ENCODE assay signal across 29 cellular contexts in the genomic region with DNA sequence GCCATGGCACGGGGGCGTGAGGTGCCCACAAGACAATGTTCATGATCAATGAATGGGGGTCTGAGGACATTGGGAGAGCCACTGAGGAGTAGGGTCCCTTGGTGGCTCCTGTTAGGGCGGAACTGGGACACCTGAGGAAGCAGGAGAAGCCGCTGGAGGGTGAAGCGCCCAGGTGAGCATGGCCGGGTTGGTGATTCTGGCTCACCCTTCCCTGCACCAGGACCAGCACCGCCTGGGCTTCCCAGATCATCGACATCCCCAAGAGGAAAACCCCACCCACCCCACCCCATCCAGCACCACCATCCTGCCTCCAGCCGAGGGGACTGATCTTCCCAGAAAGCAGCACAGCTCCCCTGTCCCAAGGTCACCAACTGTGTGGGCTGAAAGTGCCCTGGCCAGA. TPM values are rescaled to one million over a fixed set of nuclear protein-coding genes. Genes with fewer than 3 reads are reported as not detected.
"Had no signal": no experiment of that assay in that cellular context is flagged by ENCODE, and none has a peak within 500 bp of the region (broad histone marks: within the 10 kb centered on the region; RNA-seq: fewer than 3 reads in every experiment).

No MANE protein-coding gene starts in this region.

- H3K9me3 ChIP-seq: right lobe of liver had no signal

- H3K36me3 Mint-ChIP-seq: activated naive CD8-positive, alpha-beta T cell treated with anti-CD3 and anti-CD28 coated beads for 36 hours had no signal

- H3K4me1 Mint-ChIP-seq: activated naive CD8-positive, alpha-beta T cell treated with anti-CD3 and anti-CD28 coated beads for 36 hours; stimulated activated memory B cell treated with anti-CD40 and anti-IgM and Interleukin-4, amounts not matched to agents 10 μg/mL and 1 μg/mL and 100 μg/mL, for 72 hours; stimulated activated naive CD8-positive, alpha-beta T cell treated with anti-CD3 and anti-CD28 coated beads, Interleukin-15, amount 100 ng/mL, for 72 hours had no signal

- H3K27me3 Mint-ChIP-seq: progenitor cell of endocrine pancreas; stimulated activated naive CD8-positive, alpha-beta T cell treated with anti-CD3 and anti-CD28 coated beads, Interleukin-15, amount 100 ng/mL, for 72 hours had no signal

- H3K27ac ChIP-seq: adrenal gland, cardiac muscle cell, esophagus muscularis mucosa, foreskin keratinocyte, heart left ventricle, left lung, right lobe of liver, upper lobe of left lung had no signal

- ATAC-seq: foreskin keratinocyte; left lung; right lobe of liver; stimulated activated memory B cell treated with anti-CD40 and anti-IgM and Interleukin-4, amounts not matched to agents 10 μg/mL and 1 μg/mL and 100 μg/mL, for 72 hours; stimulated activated naive CD8-positive, alpha-beta T cell treated with anti-CD3 and anti-CD28 coated beads, Interleukin-15, amount 100 ng/mL, for 72 hours had no signal

- H3K27ac Mint-ChIP-seq: activated naive CD4-positive, alpha-beta T cell treated with anti-CD3 and anti-CD28 coated beads for 36 hours; activated naive CD8-positive, alpha-beta T cell treated with anti-CD3 and anti-CD28 coated beads for 36 hours; natural killer cell treated with Interleukin-12 subunit alpha and Interleukin-12 subunit beta and Interleukin-15 and Interleukin-18, amount 100 ng/mL, for 72 hours; stimulated activated memory B cell treated with anti-CD40 and anti-IgM and Interleukin-4, amounts not matched to agents 10 μg/mL and 1 μg/mL and 100 μg/mL, for 72 hours; stimulated activated naive CD8-positive, alpha-beta T cell treated with anti-CD3 and anti-CD28 coated beads, Interleukin-15, amount 100 ng/mL, for 72 hours had no signal

- H3K4me1 ChIP-seq: adrenal gland, esophagus muscularis mucosa, foreskin keratinocyte, heart left ventricle, left lung, upper lobe of left lung had no signal

- DNase-seq: activated CD4-positive, alpha-beta T cell treated with anti-CD3 and anti-CD28 coated beads for 4 hours; activated CD4-positive, alpha-beta T cell treated with anti-CD3 and anti-CD28 coated beads, Interleukin-2, amount 50 U/mL, for 4 hours; activated CD8-positive, alpha-beta memory T cell treated with anti-CD3 and anti-CD28 coated beads for 24 hours; activated effector memory CD4-positive, alpha-beta T cell treated with Interleukin-2 at 50 U/mL for 16 hours; activated naive CD4-positive, alpha-beta T cell treated with anti-CD3 and anti-CD28 coated beads for 36 hours; activated naive CD8-positive, alpha-beta T cell treated with anti-CD3 and anti-CD28 coated beads for 36 hours; adrenal gland; foreskin keratinocyte; hypothalamus; mesendoderm; small intestine; stimulated activated CD4-positive, alpha-beta T cell treated with anti-CD3 and anti-CD28 coated beads, Interleukin-1b, Interleukin-23, amount 100 ng/mL, for 48 hours; stimulated activated CD4-positive, alpha-beta T cell treated with anti-CD3 and anti-CD28 coated beads, Interleukin-4, amount 100 ng/mL, for 4 hours; stimulated activated CD8-positive, alpha-beta memory T cell treated with anti-CD3 and anti-CD28 coated beads, Interleukin-4, amount 100 ng/mL, for 48 hours; stimulated activated naive CD8-positive, alpha-beta T cell treated with anti-CD3 and anti-CD28 coated beads, Interleukin-15, amount 100 ng/mL, for 72 hours; substantia nigra had no signal

- H3K36me3 ChIP-seq: adrenal gland, cardiac muscle cell, esophagus muscularis mucosa, heart left ventricle, left lung, upper lobe of left lung had no signal

- H3K4me3 ChIP-seq: adrenal gland, cardiac muscle cell, esophagus muscularis mucosa, heart left ventricle, left lung, lung, mucosa of descending colon, right lobe of liver, upper lobe of left lung had no signal

- H3K27me3 ChIP-seq: adrenal gland, cardiac muscle cell, foreskin keratinocyte, right lobe of liver, upper lobe of left lung had no signal

- H3K4me3 Mint-ChIP-seq: activated naive CD4-positive, alpha-beta T cell treated with anti-CD3 and anti-CD28 coated beads for 36 hours; activated naive CD8-positive, alpha-beta T cell treated with anti-CD3 and anti-CD28 coated beads for 36 hours; brain; natural killer cell treated with Interleukin-12 subunit alpha and Interleukin-12 subunit beta and Interleukin-15 and Interleukin-18, amount 100 ng/mL, for 72 hours; stimulated activated memory B cell treated with anti-CD40 and anti-IgM and Interleukin-4, amounts not matched to agents 10 μg/mL and 1 μg/mL and 100 μg/mL, for 72 hours; stimulated activated naive CD8-positive, alpha-beta T cell treated with anti-CD3 and anti-CD28 coated beads, Interleukin-15, amount 100 ng/mL, for 72 hours had no signal

RNA-seq across cellular contexts. Expression of a gene that starts 30.5 kb away (rescaled TPM):
- total RNA-seq: activated naive CD4-positive, alpha-beta T cell treated with anti-CD3 and anti-CD28 coated beads for 36 hours; activated naive CD8-positive, alpha-beta T cell treated with anti-CD3 and anti-CD28 coated beads for 36 hours; T-helper 1 cell treated with Interleukin-12 subunit alpha and Interleukin-12 subunit beta and Interleukin-4 antibody, amounts not matched to agents 30 ng/mL and 1 ng/mL, for 36 hours had no signal
